In the genomic region with DNA sequence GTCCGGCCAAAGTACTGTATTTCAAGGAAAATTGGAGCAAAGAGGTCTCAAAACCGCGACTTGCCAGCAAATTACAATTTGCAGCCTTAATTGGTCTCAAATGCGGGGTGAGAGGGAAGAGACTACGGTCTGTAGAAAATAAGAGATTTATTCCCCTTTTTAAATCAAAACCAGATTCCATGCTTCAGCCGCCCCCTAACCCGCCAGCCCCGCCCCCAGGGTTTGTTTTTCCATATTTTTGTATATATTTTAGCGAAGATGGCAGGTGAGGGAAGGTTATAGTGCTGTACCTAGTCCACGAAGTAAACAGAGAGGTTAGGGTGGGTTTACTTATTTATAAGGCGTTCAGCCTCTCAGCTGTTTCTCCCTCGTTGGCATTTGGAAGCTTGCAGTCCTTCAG, we compare ENCODE assay signal across 1 cellular context.
TF ChIP-seq lines count a peak whose summit lies in the region.

No MANE protein-coding gene starts in this region.

TF ChIP-seq in H1, 55 proteins besides CTCF, POLR2A, EP300 and RAD21:
- TF ChIP-seq, protein P1, sequence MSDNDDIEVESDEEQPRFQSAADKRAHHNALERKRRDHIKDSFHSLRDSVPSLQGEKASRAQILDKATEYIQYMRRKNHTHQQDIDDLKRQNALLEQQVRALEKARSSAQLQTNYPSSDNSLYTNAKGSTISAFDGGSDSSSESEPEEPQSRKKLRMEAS (IDR thresholded peaks at IDR 0.05), result no peak
- TF ChIP-seq TCF12 (IDR thresholded peaks at IDR 0.05; ENCODE audit: low read depth, low read length), result no peak
- TF ChIP-seq SRF (IDR thresholded peaks at IDR 0.05; ENCODE audit: low read depth, low read length), result no peak
- no peak for TF ChIP-seq SP4 (IDR thresholded peaks at IDR 0.05; ENCODE audit: low read length)
- TF ChIP-seq RBBP5 (IDR thresholded peaks at IDR 0.05; ENCODE audit: borderline replicate concordance, low read depth, low read length), result no peak
- no peak for TF ChIP-seq EGR1 (IDR thresholded peaks at IDR 0.05; ENCODE audit: borderline replicate concordance, low read depth, low read length)
- no peak for TF ChIP-seq CHD1 (IDR thresholded peaks at IDR 0.05; ENCODE audit: low read depth, low read length)
- no peak for TF ChIP-seq ZNF274 (IDR thresholded peaks at IDR 0.05; ENCODE audit: borderline replicate concordance, extremely low read depth, low read length)
- TF ChIP-seq, protein P2, sequence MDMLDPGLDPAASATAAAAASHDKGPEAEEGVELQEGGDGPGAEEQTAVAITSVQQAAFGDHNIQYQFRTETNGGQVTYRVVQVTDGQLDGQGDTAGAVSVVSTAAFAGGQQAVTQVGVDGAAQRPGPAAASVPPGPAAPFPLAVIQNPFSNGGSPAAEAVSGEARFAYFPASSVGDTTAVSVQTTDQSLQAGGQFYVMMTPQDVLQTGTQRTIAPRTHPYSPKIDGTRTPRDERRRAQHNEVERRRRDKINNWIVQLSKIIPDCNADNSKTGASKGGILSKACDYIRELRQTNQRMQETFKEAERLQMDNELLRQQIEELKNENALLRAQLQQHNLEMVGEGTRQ (IDR thresholded peaks at IDR 0.05; ENCODE audit: low read length), result no peak
- no peak for TF ChIP-seq CBX8 (IDR thresholded peaks at IDR 0.05; ENCODE audit: borderline replicate concordance, low read depth, low read length)
- TF ChIP-seq, protein P3, sequence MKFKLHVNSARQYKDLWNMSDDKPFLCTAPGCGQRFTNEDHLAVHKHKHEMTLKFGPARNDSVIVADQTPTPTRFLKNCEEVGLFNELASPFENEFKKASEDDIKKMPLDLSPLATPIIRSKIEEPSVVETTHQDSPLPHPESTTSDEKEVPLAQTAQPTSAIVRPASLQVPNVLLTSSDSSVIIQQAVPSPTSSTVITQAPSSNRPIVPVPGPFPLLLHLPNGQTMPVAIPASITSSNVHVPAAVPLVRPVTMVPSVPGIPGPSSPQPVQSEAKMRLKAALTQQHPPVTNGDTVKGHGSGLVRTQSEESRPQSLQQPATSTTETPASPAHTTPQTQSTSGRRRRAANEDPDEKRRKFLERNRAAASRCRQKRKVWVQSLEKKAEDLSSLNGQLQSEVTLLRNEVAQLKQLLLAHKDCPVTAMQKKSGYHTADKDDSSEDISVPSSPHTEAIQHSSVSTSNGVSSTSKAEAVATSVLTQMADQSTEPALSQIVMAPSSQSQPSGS (IDR thresholded peaks at IDR 0.05; ENCODE audit: low read length), result no peak
- no peak for TF ChIP-seq HDAC2 (IDR thresholded peaks at IDR 0.05; ENCODE audit: borderline replicate concordance in 1 of 2, low read depth in 2 of 2, low read length in 2 of 2)
- no peak for TF ChIP-seq PHF8 (conservative IDR thresholded peaks at IDR 0.05; ENCODE audit: low read depth, low read length)
- no peak for TF ChIP-seq ASH2L (IDR thresholded peaks at IDR 0.05; ENCODE audit: low read length)
- TF ChIP-seq, protein P4, sequence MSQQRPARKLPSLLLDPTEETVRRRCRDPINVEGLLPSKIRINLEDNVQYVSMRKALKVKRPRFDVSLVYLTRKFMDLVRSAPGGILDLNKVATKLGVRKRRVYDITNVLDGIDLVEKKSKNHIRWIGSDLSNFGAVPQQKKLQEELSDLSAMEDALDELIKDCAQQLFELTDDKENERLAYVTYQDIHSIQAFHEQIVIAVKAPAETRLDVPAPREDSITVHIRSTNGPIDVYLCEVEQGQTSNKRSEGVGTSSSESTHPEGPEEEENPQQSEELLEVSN (IDR thresholded peaks at IDR 0.05), result no peak
